In the genomic region with DNA sequence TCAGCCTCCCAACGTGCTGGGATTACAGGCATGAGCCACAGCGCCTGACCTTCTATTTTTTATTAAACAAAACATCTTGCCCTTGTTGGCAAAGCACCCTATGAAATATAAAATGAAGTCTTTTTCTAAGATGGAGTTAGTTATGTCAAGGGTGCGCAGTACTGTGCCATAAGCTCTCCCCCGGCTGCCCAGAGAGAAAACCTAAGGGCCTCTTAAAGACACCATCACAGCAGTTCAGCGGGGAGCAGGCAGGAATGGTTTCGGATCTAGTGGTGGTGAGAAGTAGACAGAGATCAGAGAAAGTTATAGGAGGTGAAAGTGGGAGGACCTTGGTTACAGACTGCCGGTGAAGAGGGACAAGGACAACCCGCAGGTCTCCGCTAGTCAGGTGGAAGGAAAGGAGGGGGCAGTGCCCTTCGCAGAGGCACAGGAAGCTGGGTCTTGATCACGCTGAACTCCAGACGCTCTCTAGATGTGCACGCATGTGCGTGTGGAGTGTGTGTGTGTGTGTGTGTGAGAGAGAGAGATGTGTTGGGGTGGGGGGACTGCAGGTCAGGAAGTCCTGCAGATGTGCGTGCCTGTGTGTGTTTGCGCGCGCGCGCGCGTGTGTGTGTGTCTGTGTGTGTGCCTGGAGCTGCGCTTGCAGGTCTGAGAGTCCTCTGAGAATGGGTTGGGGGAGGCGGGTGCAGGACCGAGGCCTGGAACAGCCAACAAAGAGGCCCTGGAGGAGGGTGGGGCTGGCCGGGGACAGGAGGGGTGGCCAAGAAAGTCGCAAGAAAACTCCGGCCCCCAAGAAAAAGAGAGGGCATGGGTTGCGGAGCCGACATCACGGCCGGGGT, we compare ENCODE assay signal across 1 cellular context.
TF ChIP-seq lines count a peak whose summit lies in the region.

No MANE protein-coding gene starts in this region.

TF ChIP-seq in HepG2, 621 proteins besides CTCF, POLR2A, EP300 and RAD21 (continued from another document):
- TF ChIP-seq, protein P1, sequence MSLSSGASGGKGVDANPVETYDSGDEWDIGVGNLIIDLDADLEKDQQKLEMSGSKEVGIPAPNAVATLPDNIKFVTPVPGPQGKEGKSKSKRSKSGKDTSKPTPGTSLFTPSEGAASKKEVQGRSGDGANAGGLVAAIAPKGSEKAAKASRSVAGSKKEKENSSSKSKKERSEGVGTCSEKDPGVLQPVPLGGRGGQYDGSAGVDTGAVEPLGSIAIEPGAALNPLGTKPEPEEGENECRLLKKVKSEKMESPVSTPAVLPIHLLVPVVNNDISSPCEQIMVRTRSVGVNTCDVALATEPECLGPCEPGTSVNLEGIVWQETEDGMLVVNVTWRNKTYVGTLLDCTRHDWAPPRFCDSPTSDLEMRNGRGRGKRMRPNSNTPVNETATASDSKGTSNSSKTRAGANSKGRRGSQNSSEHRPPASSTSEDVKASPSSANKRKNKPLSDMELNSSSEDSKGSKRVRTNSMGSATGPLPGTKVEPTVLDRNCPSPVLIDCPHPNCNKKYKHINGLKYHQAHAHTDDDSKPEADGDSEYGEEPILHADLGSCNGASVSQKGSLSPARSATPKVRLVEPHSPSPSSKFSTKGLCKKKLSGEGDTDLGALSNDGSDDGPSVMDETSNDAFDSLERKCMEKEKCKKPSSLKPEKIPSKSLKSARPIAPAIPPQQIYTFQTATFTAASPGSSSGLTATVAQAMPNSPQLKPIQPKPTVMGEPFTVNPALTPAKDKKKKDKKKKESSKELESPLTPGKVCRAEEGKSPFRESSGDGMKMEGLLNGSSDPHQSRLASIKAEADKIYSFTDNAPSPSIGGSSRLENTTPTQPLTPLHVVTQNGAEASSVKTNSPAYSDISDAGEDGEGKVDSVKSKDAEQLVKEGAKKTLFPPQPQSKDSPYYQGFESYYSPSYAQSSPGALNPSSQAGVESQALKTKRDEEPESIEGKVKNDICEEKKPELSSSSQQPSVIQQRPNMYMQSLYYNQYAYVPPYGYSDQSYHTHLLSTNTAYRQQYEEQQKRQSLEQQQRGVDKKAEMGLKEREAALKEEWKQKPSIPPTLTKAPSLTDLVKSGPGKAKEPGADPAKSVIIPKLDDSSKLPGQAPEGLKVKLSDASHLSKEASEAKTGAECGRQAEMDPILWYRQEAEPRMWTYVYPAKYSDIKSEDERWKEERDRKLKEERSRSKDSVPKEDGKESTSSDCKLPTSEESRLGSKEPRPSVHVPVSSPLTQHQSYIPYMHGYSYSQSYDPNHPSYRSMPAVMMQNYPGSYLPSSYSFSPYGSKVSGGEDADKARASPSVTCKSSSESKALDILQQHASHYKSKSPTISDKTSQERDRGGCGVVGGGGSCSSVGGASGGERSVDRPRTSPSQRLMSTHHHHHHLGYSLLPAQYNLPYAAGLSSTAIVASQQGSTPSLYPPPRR (CRISPR knock-in tag; IDR thresholded peaks at IDR 0.05; ENCODE audit: borderline replicate concordance) = no peak
- TF ChIP-seq ZNF777 (CRISPR knock-in tag; IDR thresholded peaks at IDR 0.05) (peak; percentile 60; the same call in 1 of the 2 replicates), EZH2 (conservative IDR thresholded peaks at IDR 0.05; ENCODE audit: low read depth, low read length) (no peak), ZNF484 (CRISPR knock-in tag; IDR thresholded peaks at IDR 0.05; ENCODE audit: borderline replicate concordance, low read depth) (no peak)
- TF ChIP-seq, protein P2, sequence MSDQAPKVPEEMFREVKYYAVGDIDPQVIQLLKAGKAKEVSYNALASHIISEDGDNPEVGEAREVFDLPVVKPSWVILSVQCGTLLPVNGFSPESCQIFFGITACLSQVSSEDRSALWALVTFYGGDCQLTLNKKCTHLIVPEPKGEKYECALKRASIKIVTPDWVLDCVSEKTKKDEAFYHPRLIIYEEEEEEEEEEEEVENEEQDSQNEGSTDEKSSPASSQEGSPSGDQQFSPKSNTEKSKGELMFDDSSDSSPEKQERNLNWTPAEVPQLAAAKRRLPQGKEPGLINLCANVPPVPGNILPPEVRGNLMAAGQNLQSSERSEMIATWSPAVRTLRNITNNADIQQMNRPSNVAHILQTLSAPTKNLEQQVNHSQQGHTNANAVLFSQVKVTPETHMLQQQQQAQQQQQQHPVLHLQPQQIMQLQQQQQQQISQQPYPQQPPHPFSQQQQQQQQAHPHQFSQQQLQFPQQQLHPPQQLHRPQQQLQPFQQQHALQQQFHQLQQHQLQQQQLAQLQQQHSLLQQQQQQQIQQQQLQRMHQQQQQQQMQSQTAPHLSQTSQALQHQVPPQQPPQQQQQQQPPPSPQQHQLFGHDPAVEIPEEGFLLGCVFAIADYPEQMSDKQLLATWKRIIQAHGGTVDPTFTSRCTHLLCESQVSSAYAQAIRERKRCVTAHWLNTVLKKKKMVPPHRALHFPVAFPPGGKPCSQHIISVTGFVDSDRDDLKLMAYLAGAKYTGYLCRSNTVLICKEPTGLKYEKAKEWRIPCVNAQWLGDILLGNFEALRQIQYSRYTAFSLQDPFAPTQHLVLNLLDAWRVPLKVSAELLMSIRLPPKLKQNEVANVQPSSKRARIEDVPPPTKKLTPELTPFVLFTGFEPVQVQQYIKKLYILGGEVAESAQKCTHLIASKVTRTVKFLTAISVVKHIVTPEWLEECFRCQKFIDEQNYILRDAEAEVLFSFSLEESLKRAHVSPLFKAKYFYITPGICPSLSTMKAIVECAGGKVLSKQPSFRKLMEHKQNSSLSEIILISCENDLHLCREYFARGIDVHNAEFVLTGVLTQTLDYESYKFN (CRISPR knock-in tag; conservative IDR thresholded peaks at IDR 0.05) = peak; percentile 47
- TF ChIP-seq, protein P3, sequence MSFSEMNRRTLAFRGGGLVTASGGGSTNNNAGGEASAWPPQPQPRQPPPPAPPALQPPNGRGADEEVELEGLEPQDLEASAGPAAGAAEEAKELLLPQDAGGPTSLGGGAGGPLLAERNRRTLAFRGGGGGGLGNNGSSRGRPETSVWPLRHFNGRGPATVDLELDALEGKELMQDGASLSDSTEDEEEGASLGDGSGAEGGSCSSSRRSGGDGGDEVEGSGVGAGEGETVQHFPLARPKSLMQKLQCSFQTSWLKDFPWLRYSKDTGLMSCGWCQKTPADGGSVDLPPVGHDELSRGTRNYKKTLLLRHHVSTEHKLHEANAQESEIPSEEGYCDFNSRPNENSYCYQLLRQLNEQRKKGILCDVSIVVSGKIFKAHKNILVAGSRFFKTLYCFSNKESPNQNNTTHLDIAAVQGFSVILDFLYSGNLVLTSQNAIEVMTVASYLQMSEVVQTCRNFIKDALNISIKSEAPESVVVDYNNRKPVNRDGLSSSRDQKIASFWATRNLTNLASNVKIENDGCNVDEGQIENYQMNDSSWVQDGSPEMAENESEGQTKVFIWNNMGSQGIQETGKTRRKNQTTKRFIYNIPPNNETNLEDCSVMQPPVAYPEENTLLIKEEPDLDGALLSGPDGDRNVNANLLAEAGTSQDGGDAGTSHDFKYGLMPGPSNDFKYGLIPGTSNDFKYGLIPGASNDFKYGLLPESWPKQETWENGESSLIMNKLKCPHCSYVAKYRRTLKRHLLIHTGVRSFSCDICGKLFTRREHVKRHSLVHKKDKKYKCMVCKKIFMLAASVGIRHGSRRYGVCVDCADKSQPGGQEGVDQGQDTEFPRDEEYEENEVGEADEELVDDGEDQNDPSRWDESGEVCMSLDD (CRISPR knock-in tag; IDR thresholded peaks at IDR 0.05; ENCODE audit: borderline replicate concordance) = no peak
